11 cellular contexts compared by ENCODE assay signal in genomic region chr5:127820910-127821553, GRCh38.
DNase-seq lines count a peak whose midpoint lies in the region; ATAC-seq and FAIRE-seq lines count a peak whose summit lies in the region.
"Had no signal": no experiment of that assay in that cellular context is flagged by ENCODE, and none has a peak within 500 bp of the region (broad histone marks: within the 10 kb centered on the region; RNA-seq: fewer than 3 reads in every experiment).

No MANE protein-coding gene starts in this region.

- peak; percentile 90 for ATAC-seq in GM19372 (IDR thresholded peaks at IDR 0.05; ENCODE audit: low read depth, unreplicated experiment)
- peak; percentile 88 for ATAC-seq in HG03066 (IDR thresholded peaks at IDR 0.05; ENCODE audit: low read depth, unreplicated experiment)
- no peak for ATAC-seq in GM21723 (IDR thresholded peaks at IDR 0.05; ENCODE audit: unreplicated experiment)

- FAIRE-seq in frontal cortex (lab: Jason Lieb, UNC), result no peak

- in situ Hi-C loops in ACHN (cut with HindIII; ENCODE audit: low pct_ligation_motif_present, low pct_unique_long_range_greater_than_20kb, low sequenced_read_pairs), result no loop called here

- DNase-seq in ACHN (peak; percentile 83), amniotic epithelial cell (ENCODE audit: low read depth) (peak; percentile 92), NCI-H2227 (lab: John Stamatoyannopoulos, UW; ENCODE audit: unreplicated experiment) (no peak), OCI-M2 (lab: John Stamatoyannopoulos, UW; ENCODE audit: unreplicated experiment) (no peak), frontal cortex (ENCODE audit: low spot score in 2 of 2) (no peak)
- DNase-seq: activated naive CD4-positive, alpha-beta T cell; NCI-H1436 treated with DMSO at 0.1 percent for 48 hours; SW 1271 had no signal

Comparison
In these comparisons a context has a peak if more than half of its experiments do, and no peak if none do; other contexts are left out.
1. DNase-seq: peak in ACHN (single experiment) and amniotic epithelial cell (single experiment); none in NCI-H2227 (single experiment), OCI-M2 (single experiment) and frontal cortex (0 of 2).